9 cellular contexts compared by ENCODE assay signal in the genomic region with DNA sequence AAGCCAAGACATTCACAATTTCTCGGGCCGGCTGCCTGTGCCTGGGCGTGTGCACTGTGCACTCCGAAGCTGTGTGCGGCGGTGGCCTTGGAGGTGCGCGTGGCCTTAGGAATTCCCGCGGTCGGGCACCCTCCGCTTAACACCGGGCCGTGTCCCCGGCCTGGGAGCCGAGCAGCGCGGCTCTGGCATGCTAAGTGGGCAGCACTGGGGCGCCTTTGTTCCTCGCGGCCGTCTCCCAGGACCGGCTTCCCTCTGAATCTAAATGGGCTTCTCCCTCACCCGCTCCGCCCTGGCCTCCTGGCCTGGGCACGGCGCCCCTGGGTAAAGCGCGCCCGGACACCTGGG. TPM values are rescaled to one million over a fixed set of nuclear protein-coding genes. Genes with fewer than 3 reads are reported as not detected.
DNase-seq lines count a peak whose midpoint lies in the region; ATAC-seq and TF ChIP-seq lines count a peak whose summit lies in the region.
"Had no signal": no experiment of that assay in that cellular context is flagged by ENCODE, and none has a peak within 500 bp of the region (broad histone marks: within the 10 kb centered on the region; RNA-seq: fewer than 3 reads in every experiment).

No MANE protein-coding gene starts in this region.

- H3K9me3 ChIP-seq in IMR-90 (ENCODE audit: control insufficient read depth, insufficient read depth, low read length), result no peaks in the 10 kb centered on the region
- no peaks in the 10 kb centered on the region for H3K9me3 ChIP-seq in duodenal mucosa (ENCODE audit: control insufficient read depth in 1 of 2, low read length in 2 of 2)
- no peaks in the 10 kb centered on the region for H3K9me3 ChIP-seq in mesenchymal stem cell (ENCODE audit: control insufficient read depth, low read length)
- H3K9me3 ChIP-seq in CD4-positive, alpha-beta memory T cell (ENCODE audit: control insufficient read depth in 1 of 2, low read length in 2 of 2), result no peaks in the 10 kb centered on the region

- no peak overlapping the region for H2BK12ac ChIP-seq in mesenchymal stem cell (ENCODE audit: low read length in 2 of 2)

- no peak overlapping the region for H3K27ac Mint-ChIP-seq in CD4-positive, alpha-beta memory T cell
- H3K27ac Mint-ChIP-seq in activated CD4-positive, alpha-beta T cell treated with anti-CD3 and anti-CD28 coated beads, Interleukin-2, amount 10 ng/mL, durations not matched to agents 7 days and 5 days, result no peak overlapping the region

- no peak overlapping the region for H3K18ac ChIP-seq in IMR-90 (ENCODE audit: low read depth, low read length)
- H3K18ac ChIP-seq in mesenchymal stem cell (ENCODE audit: low read depth in 1 of 2, low read length in 2 of 2), result no peak overlapping the region

- peaks cover 16 to 29% of the 10 kb centered on the region in 2 experiments; a peak in 3 of 4 replicates for H3K79me1 ChIP-seq in IMR-90 (ENCODE audit: low read depth in 1 of 2, low read length in 2 of 2)
- H3K79me1 ChIP-seq in mesenchymal stem cell (replicated peaks; ENCODE audit: low read length, poor library complexity, severe bottlenecking), result peaks cover 18% of the 10 kb centered on the region

- peak overlapping the region; percentile 29 to 41; a peak in 3 of 4 replicates for H4K8ac ChIP-seq in IMR-90 (ENCODE audit: low read depth in 2 of 2, low read length in 2 of 2)
- H4K8ac ChIP-seq in mesenchymal stem cell (ENCODE audit: low read length), result no peak overlapping the region

- H3K4me3 ChIP-seq in IMR-90 (ENCODE audit: insufficient read depth, low read depth, low read length) (peak overlapping the region; percentile 53), duodenal mucosa (ENCODE audit: low read depth in 1 of 2, low read length in 2 of 2) (peak overlapping the region in 1 of 2 donors; percentile 21), mesenchymal stem cell (ENCODE audit: insufficient read depth in 1 of 2, low read depth in 1 of 2, low read length in 2 of 2) (peak overlapping the region; percentile 63 to 82)
- no peak overlapping the region for H3K4me3 ChIP-seq in CD4-positive, alpha-beta memory T cell (ENCODE audit: low read length in 2 of 2)

- no peak overlapping the region for H2BK20ac ChIP-seq in IMR-90 (ENCODE audit: low read depth, low read length)

- H2AK5ac ChIP-seq in IMR-90 (ENCODE audit: low read depth, low read length), result no peak overlapping the region
- no peak overlapping the region for H2AK5ac ChIP-seq in mesenchymal stem cell (ENCODE audit: low read length, severe bottlenecking)

- H4K5ac ChIP-seq in IMR-90 (ENCODE audit: low read depth, low read length), result no peak overlapping the region

- H4K91ac ChIP-seq in IMR-90 (ENCODE audit: insufficient read depth, low read depth, low read length), result no peak overlapping the region
- no peak overlapping the region for H4K91ac ChIP-seq in mesenchymal stem cell (ENCODE audit: low read length)

- H3K4me1 ChIP-seq in IMR-90 (ENCODE audit: control insufficient read depth, insufficient read depth, low read length) (peaks cover 3% of the 10 kb centered on the region; the same call in 1 of the 2 replicates), duodenal mucosa (ENCODE audit: control insufficient read depth in 1 of 2, insufficient read depth in 2 of 2, low read length in 2 of 2) (peaks cover 2 to 6% of the 10 kb centered on the region in 2 donors), mesenchymal stem cell (ENCODE audit: control insufficient read depth, insufficient read depth, low read depth, low read length) (peaks cover 8% of the 10 kb centered on the region)
- no peaks in the 10 kb centered on the region for H3K4me1 ChIP-seq in CD4-positive, alpha-beta memory T cell (ENCODE audit: insufficient read depth, low read length)

- H3K27me3 Mint-ChIP-seq in CD4-positive, alpha-beta memory T cell, result peaks cover 58 to 61% of the 10 kb centered on the region in 2 donors
- H3K27me3 Mint-ChIP-seq in activated CD4-positive, alpha-beta T cell treated with anti-CD3 and anti-CD28 coated beads, Interleukin-2, amount 10 ng/mL, durations not matched to agents 7 days and 5 days, result peaks cover 61% of the 10 kb centered on the region

- H3K56ac ChIP-seq in IMR-90 (ENCODE audit: extremely low read depth, insufficient read depth, low read length), result no peak overlapping the region

- H3K27me3 ChIP-seq in IMR-90 (ENCODE audit: control insufficient read depth, insufficient read depth, low read length) (no peaks in the 10 kb centered on the region), duodenal mucosa (ENCODE audit: control insufficient read depth in 1 of 2, insufficient read depth in 2 of 2, low read length in 2 of 2) (peaks cover 26 to 28% of the 10 kb centered on the region in 2 donors), mesenchymal stem cell (ENCODE audit: control insufficient read depth in 1 of 2, insufficient read depth in 1 of 2, low read length in 2 of 2) (peaks cover 0 to 86% of the 10 kb centered on the region in 2 experiments)
- peaks cover 9% of the 10 kb centered on the region for H3K27me3 ChIP-seq in CD4-positive, alpha-beta memory T cell (ENCODE audit: insufficient read depth, low read length)

- TF ChIP-seq CTCF in IMR-90 (conservative IDR thresholded peaks at IDR 0.05; ENCODE audit: low read depth, low read length), result no peak

- peaks cover 0 to 2% (median 0%) of the 10 kb centered on the region in 8 donors for H3K9me3 Mint-ChIP-seq in CD4-positive, alpha-beta memory T cell
- H3K9me3 Mint-ChIP-seq in activated CD4-positive, alpha-beta T cell treated with anti-CD3 and anti-CD28 coated beads, Interleukin-2, amount 10 ng/mL, durations not matched to agents 7 days and 5 days, result no peaks in the 10 kb centered on the region
- H3K9me3 Mint-ChIP-seq: central memory CD8-positive, alpha-beta T cell had no signal

- H3K4me2 ChIP-seq in IMR-90 (ENCODE audit: low read depth, low read length) (peak overlapping the region; percentile 41), mesenchymal stem cell (ENCODE audit: low read length, poor library complexity, severe bottlenecking) (peak overlapping the region; percentile 72)

- H2BK15ac ChIP-seq in IMR-90 (ENCODE audit: low read depth, low read length) (no peak overlapping the region), mesenchymal stem cell (ENCODE audit: low read depth, poor library complexity, severe bottlenecking) (no peak overlapping the region)

- in situ Hi-C loops in IMR-90 (cut with MboI; ENCODE audit: low sequenced_read_pairs), result no loop called here

- dilution Hi-C loops in IMR-90 (cut with HindIII; ENCODE audit: low sequenced_read_pairs, unreplicated experiment), result no loop called here

- H2BK5ac ChIP-seq in IMR-90 (ENCODE audit: low read depth, low read length, poor library complexity, severe bottlenecking) (no peak overlapping the region), mesenchymal stem cell (ENCODE audit: low read depth, low read length, poor library complexity, severe bottlenecking) (no peak overlapping the region)

- ATAC-seq in IMR-90 (ENCODE audit: low read depth), result peak; percentile 46

- H3K9me1 ChIP-seq in IMR-90 (ENCODE audit: insufficient read depth, low read length), result no peaks in the 10 kb centered on the region

- H3K27ac ChIP-seq in IMR-90 (ENCODE audit: insufficient read depth, low read length), result no peak overlapping the region; the same call in 1 of the 2 replicates
- H3K27ac ChIP-seq in duodenal mucosa (ENCODE audit: low read depth, low read length), result peak overlapping the region; percentile 55
- H3K27ac ChIP-seq in mesenchymal stem cell (ENCODE audit: low read length, poor library complexity, severe bottlenecking), result no peak overlapping the region
- H3K27ac ChIP-seq in CD4-positive, alpha-beta memory T cell (ENCODE audit: low read depth, low read length), result no peak overlapping the region

- peak overlapping the region in 1 of 8 donors; percentile 13 for H3K4me3 Mint-ChIP-seq in CD4-positive, alpha-beta memory T cell
- no peak overlapping the region for H3K4me3 Mint-ChIP-seq in activated CD4-positive, alpha-beta T cell treated with anti-CD3 and anti-CD28 coated beads, Interleukin-2, amount 10 ng/mL, durations not matched to agents 7 days and 5 days
- H3K4me3 Mint-ChIP-seq: central memory CD8-positive, alpha-beta T cell had no signal

- peak overlapping the region; percentile 75 for H2AK9ac ChIP-seq in IMR-90 (replicated peaks; ENCODE audit: low read depth, low read length, poor library complexity)

- CTCF ChIA-PET in IMR-90 (lab: Yijun Ruan, JAX), result no interaction called here
- CTCF ChIA-PET in CD4-positive, alpha-beta memory T cell (lab: Charles Lee; ENCODE audit: partially characterized antibody), result no interaction called here
- CTCF ChIA-PET in activated CD4-positive, alpha-beta T cell treated with anti-CD3 and anti-CD28 coated beads, Interleukin-2, amount 10 ng/mL, durations not matched to agents 7 days and 5 days (lab: Charles Lee), result no interaction called here

- peak overlapping the region; percentile 20 for H3K9ac ChIP-seq in IMR-90 (ENCODE audit: low read depth, low read length)
- H3K9ac ChIP-seq in duodenal mucosa (ENCODE audit: low read depth in 1 of 2, low read length in 2 of 2), result no peak overlapping the region
- H3K9ac ChIP-seq in mesenchymal stem cell (ENCODE audit: low read length), result no peak overlapping the region

- intact Hi-C loops in IMR-90 (cut with micrococcal nuclease), result loop anchor here (1.0 kb wide), 1 partner anchor 51 kb away; no protein-coding TSS in a partner anchor
- intact Hi-C loops in CD4-positive, alpha-beta memory T cell (cut with micrococcal nuclease), result no loop called here

- peaks cover 0 to 10% (median 5%) of the 10 kb centered on the region in 4 donors for H3K4me1 Mint-ChIP-seq in CD4-positive, alpha-beta memory T cell
- H3K4me1 Mint-ChIP-seq in activated CD4-positive, alpha-beta T cell treated with anti-CD3 and anti-CD28 coated beads, Interleukin-2, amount 10 ng/mL, durations not matched to agents 7 days and 5 days, result no peaks in the 10 kb centered on the region
- H3K4me1 Mint-ChIP-seq: central memory CD8-positive, alpha-beta T cell had no signal

- WGBS in IMR-90 (ENCODE audit: extremely low coverage in 2 of 2, insufficient read length in 1 of 2), 2 experiments, result 6% methylated on average over 22 of the region's 30 CpGs; no CpG with 5 or more reads in 1 of the 2 experiments
- WGBS in mesenchymal stem cell, result 4% methylated on average over 29 of the region's 30 CpGs

- no peaks in the 10 kb centered on the region for H3K36me3 Mint-ChIP-seq in CD4-positive, alpha-beta memory T cell
- H3K36me3 Mint-ChIP-seq in activated CD4-positive, alpha-beta T cell treated with anti-CD3 and anti-CD28 coated beads, Interleukin-2, amount 10 ng/mL, durations not matched to agents 7 days and 5 days (ENCODE audit: low read depth), result no peaks in the 10 kb centered on the region

- H3K36me3 ChIP-seq in IMR-90 (ENCODE audit: control insufficient read depth, insufficient read depth, low read length) (no peaks in the 10 kb centered on the region), duodenal mucosa (ENCODE audit: control insufficient read depth in 1 of 2, insufficient read depth in 2 of 2, low read length in 2 of 2) (no peaks in the 10 kb centered on the region), mesenchymal stem cell (ENCODE audit: control insufficient read depth in 1 of 2, insufficient read depth in 2 of 2, low read depth in 1 of 2, low read length in 2 of 2) (no peaks in the 10 kb centered on the region)
- no peaks in the 10 kb centered on the region for H3K36me3 ChIP-seq in CD4-positive, alpha-beta memory T cell (ENCODE audit: insufficient read depth, low read length)

- no peak for TF ChIP-seq RAD21 in IMR-90 (IDR thresholded peaks at IDR 0.05; ENCODE audit: low read length)

- H2BK120ac ChIP-seq in IMR-90 (ENCODE audit: low read depth, low read length) (no peak overlapping the region), mesenchymal stem cell (ENCODE audit: low read depth, low read length) (no peak overlapping the region)

- POLR2A ChIA-PET in IMR-90 (lab: Charles Lee; ENCODE audit: unreplicated experiment), result no interaction called here
- POLR2A ChIA-PET in CD4-positive, alpha-beta memory T cell (lab: Charles Lee; ENCODE audit: partially characterized antibody), result no interaction called here
- POLR2A ChIA-PET in activated CD4-positive, alpha-beta T cell treated with anti-CD3 and anti-CD28 coated beads, Interleukin-2, amount 10 ng/mL, durations not matched to agents 7 days and 5 days (lab: Charles Lee), result no interaction called here

- no peak overlapping the region for H3K23ac ChIP-seq in IMR-90 (ENCODE audit: low read depth, low read length)
- H3K23ac ChIP-seq in mesenchymal stem cell (ENCODE audit: low read length in 2 of 2), result no peak overlapping the region

- peak overlapping the region; percentile 89 for H2AFZ ChIP-seq in IMR-90 (replicated peaks; ENCODE audit: low read length, poor library complexity)
- peak overlapping the region; percentile 62 for H2AFZ ChIP-seq in mesenchymal stem cell (ENCODE audit: low read depth, low read length)

- no peak for TF ChIP-seq POLR2A in IMR-90 (IDR thresholded peaks at IDR 0.05; ENCODE audit: low read depth, low read length)

- H3K4ac ChIP-seq in IMR-90 (ENCODE audit: low read depth, low read length) (no peak overlapping the region), mesenchymal stem cell (ENCODE audit: low read depth in 1 of 2, low read length in 2 of 2) (no peak overlapping the region)

- DNase-seq in 8988T, result peak; percentile 49
- no peak for DNase-seq in IMR-90
- DNase-seq in mesenchymal stem cell, result no peak
- DNase-seq in CD4-positive, alpha-beta memory T cell, result no peak
- DNase-seq in NOMO-1 treated with dmso at 0.1 percent for 144 hours (lab: John Stamatoyannopoulos, UW; ENCODE audit: unreplicated experiment), result no peak
- DNase-seq in activated CD4-positive, alpha-beta T cell treated with anti-CD3 and anti-CD28 coated beads, Interleukin-2, amount 10 ng/mL, durations not matched to agents 7 days and 5 days, result no peak
- no peak for DNase-seq in amniotic stem cell (lab: John Stamatoyannopoulos, UW)

- BruUV-seq in IMR-90 (replicated peaks; lab: Mats Ljungman, UMichigan), result no TSS peak

- H4K20me1 ChIP-seq in IMR-90 (ENCODE audit: insufficient read depth, low read length), result peaks cover 6% of the 10 kb centered on the region; the same call in 1 of the 2 replicates

- H3K14ac ChIP-seq in IMR-90 (replicated peaks; ENCODE audit: low read depth, low read length), result no peak overlapping the region
- H3K14ac ChIP-seq in mesenchymal stem cell (ENCODE audit: low read length in 2 of 2), result no peak overlapping the region

RNA-seq across cellular contexts. Expression of a gene that starts 0.5 kb away (rescaled TPM):
- 14.7 and 19.0 TPM in 2 replicates for total RNA-seq in IMR-90 (2012; rRNA removed)
- 16.7 and 18.2 TPM in 2 replicates for polyA plus RNA-seq in IMR-90 (2012; rRNA removed)
- 12.1 and 13.1 TPM in 2 replicates for polyA plus RNA-seq in IMR-90 (2012; cell fraction: cytosol; rRNA removed)
- 18.3 and 31.1 TPM in 2 replicates for polyA plus RNA-seq in IMR-90 (2012; cell fraction: nucleus; rRNA removed; ENCODE audit: low replicate concordance)
- polyA plus RNA-seq in mesenchymal stem cell (2013, experiment 1 of 2), result 1.8 TPM
- polyA plus RNA-seq in mesenchymal stem cell (2013, experiment 2 of 2), result 1.3 TPM
- not detected for total RNA-seq in CD4-positive, alpha-beta memory T cell
- polyA plus RNA-seq in CD4-positive, alpha-beta memory T cell, result not detected
- total RNA-seq in activated CD4-positive, alpha-beta T cell treated with anti-CD3 and anti-CD28 coated beads, Interleukin-2, amount 10 ng/mL, durations not matched to agents 7 days and 5 days, result not detected

Comparison
In these comparisons a context has a peak if more than half of its experiments do, and no peak if none do; other contexts are left out.
1. H3K4me3 ChIP-seq: peak in IMR-90 (single experiment) and mesenchymal stem cell (2 of 2); none in CD4-positive, alpha-beta memory T cell (0 of 2).
2. RNA of a gene that starts 0.5 kb away (total RNA-seq): 14.7 to 19.0 TPM in IMR-90; not detected in activated CD4-positive, alpha-beta T cell treated with anti-CD3 and anti-CD28 coated beads, Interleukin-2, amount 10 ng/mL, durations not matched to agents 7 days and 5 days and not detected in CD4-positive, alpha-beta memory T cell; every median in the first group is over 10 times any median in the second.